18 cellular contexts compared by ENCODE assay signal in genomic region chr5:146188358-146188757, GRCh38. TPM values are rescaled to one million over a fixed set of nuclear protein-coding genes. Genes with fewer than 3 reads are reported as not detected.
DNase-seq lines count a peak whose midpoint lies in the region; ATAC-seq, FAIRE-seq and TF ChIP-seq lines count a peak whose summit lies in the region.
"Had no signal": no experiment of that assay in that cellular context is flagged by ENCODE, and none has a peak within 500 bp of the region (broad histone marks: within the 10 kb centered on the region; RNA-seq: fewer than 3 reads in every experiment).

No MANE protein-coding gene starts in this region.

- no peak overlapping the region for H3K4me3 ChIP-seq in AG10803 (ENCODE audit: low read length)
- no peak overlapping the region for H3K4me3 ChIP-seq in keratinocyte (ENCODE audit: control insufficient read depth in 2 of 3, extremely low read depth in 1 of 3, insufficient read depth in 2 of 3, low read depth in 1 of 3, low read length in 3 of 3)
- H3K4me3 ChIP-seq: pancreas, sigmoid colon, upper lobe of left lung had no signal

- FAIRE-seq in keratinocyte (lab: Jason Lieb, UNC): no peak
- FAIRE-seq: pancreas had no signal

- no peaks in the 10 kb centered on the region for H3K9me3 ChIP-seq in keratinocyte (ENCODE audit: control insufficient read depth, low read depth, low read length)
- H3K9me3 ChIP-seq: pancreas, sigmoid colon, upper lobe of left lung had no signal

- ATAC-seq in HG03095 (IDR thresholded peaks at IDR 0.05; ENCODE audit: unreplicated experiment): no peak
- ATAC-seq: naive thymus-derived CD4-positive, alpha-beta T cell; pancreas; stimulated activated naive CD8-positive, alpha-beta T cell treated with anti-CD3 and anti-CD28 coated beads, Interleukin-15, amount 100 ng/mL, for 72 hours; T-helper 17 cell had no signal

- H4K20me1 ChIP-seq in keratinocyte (ENCODE audit: control insufficient read depth, extremely low read depth, insufficient read depth, low read length): no peaks in the 10 kb centered on the region

- dilution Hi-C loops in keratinocyte (cut with MboI; ENCODE audit: extremely low pct_ligation_motif_present, low sequenced_read_pairs): no loop called here

- H3K27me3 ChIP-seq in keratinocyte (ENCODE audit: control insufficient read depth, extremely low read depth, insufficient read depth, low read length): no peaks in the 10 kb centered on the region
- H3K27me3 ChIP-seq: pancreas, sigmoid colon, upper lobe of left lung had no signal

- H3K9me1 ChIP-seq in keratinocyte (ENCODE audit: control insufficient read depth, extremely low read depth, insufficient read depth, low read length): no peaks in the 10 kb centered on the region

- no peak overlapping the region for H3K9ac ChIP-seq in keratinocyte (ENCODE audit: control insufficient read depth, extremely low read depth, insufficient read depth, low read length)

- H3K4me1 ChIP-seq in keratinocyte (ENCODE audit: control insufficient read depth, extremely low read depth, insufficient read depth, low read length): peaks cover 37% of the 10 kb centered on the region
- H3K4me1 ChIP-seq: pancreas had no signal

- TF ChIP-seq CTCF in AG10803 (conservative IDR thresholded peaks at IDR 0.05; ENCODE audit: low read length) (no peak), keratinocyte (optimal IDR thresholded peaks at IDR 0.05 in 1 of 3, IDR thresholded peaks at IDR 0.05 in 1 of 3, conservative IDR thresholded peaks at IDR 0.05 in 1 of 3; ENCODE audit: extremely low read depth in 1 of 3, insufficient read depth in 2 of 3, low read length in 3 of 3) (no peak)

- H3K4me2 ChIP-seq in keratinocyte (ENCODE audit: control insufficient read depth, extremely low read depth, insufficient read depth, low read depth, low read length): peak overlapping the region; percentile 51

- H3K36me3 ChIP-seq in keratinocyte (ENCODE audit: control insufficient read depth in 2 of 2, extremely low read depth in 1 of 2, insufficient read depth in 2 of 2, low read length in 2 of 2): no peaks in the 10 kb centered on the region
- H3K36me3 ChIP-seq: pancreas, sigmoid colon, upper lobe of left lung had no signal

- no peaks in the 10 kb centered on the region for H3K79me2 ChIP-seq in keratinocyte (ENCODE audit: control insufficient read depth, insufficient read depth, low read length)

- H2AFZ ChIP-seq in keratinocyte (ENCODE audit: control insufficient read depth, low read length): no peak overlapping the region

- H3K27ac ChIP-seq in keratinocyte (ENCODE audit: control insufficient read depth, insufficient read depth, low read length): peak overlapping the region; percentile 40
- H3K27ac ChIP-seq: pancreas, sigmoid colon, upper lobe of left lung had no signal

- DNase-seq in AG10803 (ENCODE audit: low read depth) (peak; percentile 39), LHCN-M2 (ENCODE audit: low read depth) (peak; percentile 49), astrocyte of the hippocampus (ENCODE audit: low read depth, low spot score) (peak; percentile 35), keratinocyte (ENCODE audit: low read depth, low spot score) (peak; percentile 41), activated gamma-delta T cell treated with Interleukin-2 at 50 U/mL for 16 hours (no peak), T-helper 1 cell (no peak)
- no peak for DNase-seq in activated CD4-positive, alpha-beta T cell treated with anti-CD3 and anti-CD28 coated beads for 48 hours
- DNase-seq: activated B cell treated with CpG ODN at 0.5 μM for 24 hours; caudate nucleus; naive thymus-derived CD4-positive, alpha-beta T cell; NCI-H187; pancreas; SHP77; sigmoid colon; stimulated activated naive CD8-positive, alpha-beta T cell treated with anti-CD3 and anti-CD28 coated beads, Interleukin-15, amount 100 ng/mL, for 72 hours; T-helper 17 cell; upper lobe of left lung had no signal

RNA-seq across cellular contexts. Expression of gene LARS1, which starts 5.9 kb away (rescaled TPM):
- total RNA-seq in LHCN-M2 (2014; rRNA removed): 76.7 and 90.0 TPM in 2 replicates
- 38.4 TPM for polyA plus RNA-seq in LHCN-M2 (2012)
- 19.7 to 42.3 TPM (median 24.8 TPM) in 3 replicates for polyA plus RNA-seq in keratinocyte
- polyA plus RNA-seq in keratinocyte (2011; ENCODE audit: low read depth): 240 TPM
- polyA plus RNA-seq in keratinocyte (2011; cell fraction: cytosol; rRNA removed): 24.0 and 31.1 TPM in 2 replicates
- 54.0 and 75.9 TPM in 2 replicates for polyA plus RNA-seq in keratinocyte (2011; cell fraction: nucleus; rRNA removed)
- polyA plus RNA-seq in keratinocyte (2012; ENCODE audit: low replicate concordance): 64.5 and 70.2 TPM in 2 replicates
- polyA minus RNA-seq in keratinocyte: 33.9 to 77.5 TPM (median 50.7 TPM) in 3 replicates
- 31.8 TPM for polyA minus RNA-seq in keratinocyte (2011; cell fraction: cytosol; rRNA and poly(A)+ RNA removed)
- polyA minus RNA-seq in keratinocyte (2011; cell fraction: nucleus; rRNA and poly(A)+ RNA removed): 46.1 and 76.3 TPM in 2 replicates

RNA-seq across cellular contexts. Expression of gene RBM27, which starts 15.0 kb away (rescaled TPM):
- 16.3 and 20.5 TPM in 2 replicates for total RNA-seq in LHCN-M2 (2014; rRNA removed)
- 4.4 TPM for polyA plus RNA-seq in LHCN-M2 (2012)
- polyA plus RNA-seq in keratinocyte: 14.6 to 18.3 TPM (median 18.1 TPM) in 3 replicates
- 9.6 TPM for polyA plus RNA-seq in keratinocyte (2011; ENCODE audit: low read depth)
- polyA plus RNA-seq in keratinocyte (2011; cell fraction: cytosol; rRNA removed): 8.8 and 17.1 TPM in 2 replicates
- polyA plus RNA-seq in keratinocyte (2011; cell fraction: nucleus; rRNA removed): 10.6 and 14.1 TPM in 2 replicates
- polyA plus RNA-seq in keratinocyte (2012; ENCODE audit: low replicate concordance): 9.3 and 12.3 TPM in 2 replicates
- 11.5 to 121 TPM (median 75.0 TPM) in 3 replicates for polyA minus RNA-seq in keratinocyte
- polyA minus RNA-seq in keratinocyte (2011; cell fraction: cytosol; rRNA and poly(A)+ RNA removed): 48.7 TPM
- polyA minus RNA-seq in keratinocyte (2011; cell fraction: nucleus; rRNA and poly(A)+ RNA removed): 34.6 and 53.1 TPM in 2 replicates

Comparison
In these comparisons a context has a peak if more than half of its experiments do, and no peak if none do; other contexts are left out.
1. DNase-seq: peak in AG10803 (single experiment), LHCN-M2 (single experiment), astrocyte of the hippocampus (single experiment) and keratinocyte (single experiment); none in activated gamma-delta T cell treated with Interleukin-2 at 50 U/mL for 16 hours (single experiment), activated CD4-positive, alpha-beta T cell treated with anti-CD3 and anti-CD28 coated beads for 48 hours (single experiment) and T-helper 1 cell (0 of 5).